9 cellular contexts compared by ENCODE assay signal in genomic region chr6:144006731-144007454, GRCh38. TPM values are rescaled to one million over a fixed set of nuclear protein-coding genes. Genes with fewer than 3 reads are reported as not detected.
A peak's percentile ranks its signal among the peaks of the same experiment; 100 is the strongest.
DNase-seq lines count a peak whose midpoint lies in the region; ATAC-seq, FAIRE-seq and TF ChIP-seq lines count a peak whose summit lies in the region.
"Had no signal": no experiment of that assay in that cellular context is flagged by ENCODE, and none has a peak within 500 bp of the region (broad histone marks: within the 10 kb centered on the region; RNA-seq: fewer than 3 reads in every experiment).

No MANE protein-coding gene starts in this region.

- peak overlapping the region; percentile 69 to 78 for H3K4me3 Mint-ChIP-seq in stimulated activated naive CD8-positive, alpha-beta T cell treated with anti-CD3 and anti-CD28 coated beads, Interleukin-15, amount 100 ng/mL, for 72 hours

- H3K9me3 ChIP-seq in ascending aorta (peaks cover 0 to 2% of the 10 kb centered on the region in 2 donors), keratinocyte (ENCODE audit: control insufficient read depth, low read depth, low read length) (no peaks in the 10 kb centered on the region)

- peaks cover 31% of the 10 kb centered on the region for H3K27me3 Mint-ChIP-seq in stimulated activated naive CD8-positive, alpha-beta T cell treated with anti-CD3 and anti-CD28 coated beads, Interleukin-15, amount 100 ng/mL, for 72 hours

- FAIRE-seq in keratinocyte (lab: Jason Lieb, UNC), result peak; percentile 67
- FAIRE-seq: colon had no signal

- no peaks in the 10 kb centered on the region for H3K79me2 ChIP-seq in keratinocyte (ENCODE audit: control insufficient read depth, insufficient read depth, low read length)

- no peaks in the 10 kb centered on the region for H4K20me1 ChIP-seq in keratinocyte (ENCODE audit: control insufficient read depth, extremely low read depth, insufficient read depth, low read length)

- H3K9ac ChIP-seq in keratinocyte (ENCODE audit: control insufficient read depth, extremely low read depth, insufficient read depth, low read length), result peak overlapping the region; percentile 78

- peaks cover 12% of the 10 kb centered on the region for H3K4me1 Mint-ChIP-seq in stimulated activated naive CD8-positive, alpha-beta T cell treated with anti-CD3 and anti-CD28 coated beads, Interleukin-15, amount 100 ng/mL, for 72 hours

- intact Hi-C loops in ascending aorta (cut with DNase I), result loop anchor here (5.0 kb wide), 1 partner anchor 35 kb away; no protein-coding TSS in a partner anchor

- peaks cover 4 to 9% of the 10 kb centered on the region in 2 donors for H3K9me3 Mint-ChIP-seq in stimulated activated naive CD8-positive, alpha-beta T cell treated with anti-CD3 and anti-CD28 coated beads, Interleukin-15, amount 100 ng/mL, for 72 hours

- ATAC-seq in stimulated activated naive CD8-positive, alpha-beta T cell treated with anti-CD3 and anti-CD28 coated beads, Interleukin-15, amount 100 ng/mL, for 72 hours, result no peak
- no peak for ATAC-seq in HG02840 (IDR thresholded peaks at IDR 0.05; ENCODE audit: low FRiP score, unreplicated experiment)

- DNase-seq in A172 (ENCODE audit: low spot score), result peak; percentile 11
- DNase-seq in HK-2 (ENCODE audit: unreplicated experiment), result peak; percentile 13
- no peak for DNase-seq in ascending aorta (ENCODE audit: low spot score in 2 of 2)
- no peak for DNase-seq in keratinocyte (ENCODE audit: low read depth, low spot score)
- DNase-seq in stimulated activated naive CD8-positive, alpha-beta T cell treated with anti-CD3 and anti-CD28 coated beads, Interleukin-15, amount 100 ng/mL, for 72 hours, result no peak
- no peak for DNase-seq in NCI-H128 (lab: John Stamatoyannopoulos, UW; ENCODE audit: unreplicated experiment)
- no peak for DNase-seq in hypothalamus (lab: John Stamatoyannopoulos, UW)

- no peak overlapping the region for H3K27ac Mint-ChIP-seq in stimulated activated naive CD8-positive, alpha-beta T cell treated with anti-CD3 and anti-CD28 coated beads, Interleukin-15, amount 100 ng/mL, for 72 hours

- H2AFZ ChIP-seq in keratinocyte (ENCODE audit: control insufficient read depth, low read length), result peak overlapping the region; percentile 68

- TF ChIP-seq CTCF in ascending aorta (IDR thresholded peaks at IDR 0.05) (no peak), keratinocyte (optimal IDR thresholded peaks at IDR 0.05 in 1 of 3, IDR thresholded peaks at IDR 0.05 in 1 of 3, conservative IDR thresholded peaks at IDR 0.05 in 1 of 3; ENCODE audit: extremely low read depth in 1 of 3, insufficient read depth in 2 of 3, low read length in 3 of 3) (no peak)

- H3K27me3 ChIP-seq in ascending aorta, result no peaks in the 10 kb centered on the region
- no peaks in the 10 kb centered on the region for H3K27me3 ChIP-seq in keratinocyte (ENCODE audit: control insufficient read depth, extremely low read depth, insufficient read depth, low read length)

- H3K4me3 ChIP-seq in ascending aorta (peak overlapping the region; percentile 60 to 79), keratinocyte (ENCODE audit: control insufficient read depth in 2 of 3, extremely low read depth in 1 of 3, insufficient read depth in 2 of 3, low read depth in 1 of 3, low read length in 3 of 3) (peak overlapping the region; percentile 47 to 72 (median 67))

- H3K9me1 ChIP-seq in keratinocyte (ENCODE audit: control insufficient read depth, extremely low read depth, insufficient read depth, low read length), result no peaks in the 10 kb centered on the region

- H3K36me3 ChIP-seq in ascending aorta (no peaks in the 10 kb centered on the region), keratinocyte (ENCODE audit: control insufficient read depth in 2 of 2, extremely low read depth in 1 of 2, insufficient read depth in 2 of 2, low read length in 2 of 2) (no peaks in the 10 kb centered on the region)

- peak overlapping the region; percentile 69 for H3K4me2 ChIP-seq in keratinocyte (ENCODE audit: control insufficient read depth, extremely low read depth, insufficient read depth, low read depth, low read length)

- dilution Hi-C loops in keratinocyte (cut with MboI; ENCODE audit: extremely low pct_ligation_motif_present, low sequenced_read_pairs), result no loop called here

- H3K27ac ChIP-seq in ascending aorta, result peak overlapping the region; percentile 67 to 88
- H3K27ac ChIP-seq in keratinocyte (ENCODE audit: control insufficient read depth, insufficient read depth, low read length), result peak overlapping the region; percentile 75

- peaks cover 0 to 3% of the 10 kb centered on the region in 2 donors for H3K4me1 ChIP-seq in ascending aorta
- no peaks in the 10 kb centered on the region for H3K4me1 ChIP-seq in keratinocyte (ENCODE audit: control insufficient read depth, extremely low read depth, insufficient read depth, low read length)

RNA-seq across cellular contexts. Expression of gene PLAGL1, which starts 1.2 kb away (rescaled TPM):
- total RNA-seq in A172 (2014; rRNA removed; shearing (Covaris generic)), result 0.38 and 1.5 TPM in 2 replicates
- 86.3 TPM for total RNA-seq in ascending aorta
- 5.9 to 10.5 TPM (median 8.9 TPM) in 3 replicates for polyA plus RNA-seq in keratinocyte
- 5.9 TPM for polyA plus RNA-seq in keratinocyte (2011; ENCODE audit: low read depth)
- 7.2 and 9.3 TPM in 2 replicates for polyA plus RNA-seq in keratinocyte (2011; cell fraction: cytosol; rRNA removed)
- polyA plus RNA-seq in keratinocyte (2011; cell fraction: nucleus; rRNA removed), result 28.8 and 36.5 TPM in 2 replicates
- polyA plus RNA-seq in keratinocyte (2012; ENCODE audit: low replicate concordance), result 5.9 and 7.5 TPM in 2 replicates
- 3.7 to 11.5 TPM (median 10.7 TPM) in 3 replicates for polyA minus RNA-seq in keratinocyte
- polyA minus RNA-seq in keratinocyte (2011; cell fraction: cytosol; rRNA and poly(A)+ RNA removed), result 5.2 TPM
- 9.0 and 17.1 TPM in 2 replicates for polyA minus RNA-seq in keratinocyte (2011; cell fraction: nucleus; rRNA and poly(A)+ RNA removed)

Comparison
In these comparisons a context has a peak if more than half of its experiments do, and no peak if none do; other contexts are left out.
1. DNase-seq: peak in A172 (single experiment) and HK-2 (single experiment); none in ascending aorta (0 of 2), keratinocyte (single experiment), stimulated activated naive CD8-positive, alpha-beta T cell treated with anti-CD3 and anti-CD28 coated beads, Interleukin-15, amount 100 ng/mL, for 72 hours (0 of 2), NCI-H128 (single experiment) and hypothalamus (0 of 51).
2. RNA of gene PLAGL1, which starts 1.2 kb away (total RNA-seq): 86.3 TPM in ascending aorta (single experiment); 0.38 to 1.5 TPM in A172; every median in the first group is over 10 times any median in the second.